ENCODE assay signal across 18 cellular contexts in genomic region chr14:91424813-91425719, GRCh38.
"Had no signal": no experiment of that assay in that cellular context is flagged by ENCODE, and none has a peak within 500 bp of the region (broad histone marks: within the 10 kb centered on the region; RNA-seq: fewer than 3 reads in every experiment).

No MANE protein-coding gene starts in this region.

- H3K36me3 ChIP-seq: esophagus muscularis mucosa, left ventricle myocardium inferior, neutrophil, transverse colon, vagina had no signal

- DNase-seq: activated CD4-positive, alpha-beta memory T cell treated with anti-CD3 and anti-CD28 coated beads for 36 hours; activated CD4-positive, alpha-beta T cell treated with anti-CD3 and anti-CD28 coated beads for 1 hour; activated effector memory CD4-positive, alpha-beta T cell treated with Interleukin-2 at 50 U/mL for 16 hours; activated T-cell treated with anti-CD3 and anti-CD28 coated beads, Interleukin-2, amount 50 U/mL, for 4 hours; amniotic stem cell; dorsolateral prefrontal cortex; kidney; left ventricle myocardium inferior; natural killer cell; stimulated activated CD4-positive, alpha-beta T cell treated with anti-CD3 and anti-CD28 coated beads, Interleukin-15, amount 100 ng/mL, for 24 hours; stimulated activated CD4-positive, alpha-beta T cell treated with anti-CD3 and anti-CD28 coated beads, Interleukin-4, amount 100 ng/mL, for 1 hour; stimulated activated naive CD4-positive, alpha-beta T cell; substantia nigra; T1000; transverse colon had no signal

- H3K9me3 ChIP-seq: esophagus muscularis mucosa, left ventricle myocardium inferior, neutrophil, transverse colon, vagina had no signal

- H3K4me3 ChIP-seq: dorsolateral prefrontal cortex, esophagus muscularis mucosa, left ventricle myocardium inferior, transverse colon, vagina had no signal

- H3K27me3 ChIP-seq: dorsolateral prefrontal cortex, esophagus muscularis mucosa, neutrophil, transverse colon, vagina had no signal

- H3K27ac ChIP-seq: dorsolateral prefrontal cortex, esophagus muscularis mucosa, left ventricle myocardium inferior, neutrophil, transverse colon, vagina had no signal

- H3K4me1 ChIP-seq: esophagus muscularis mucosa, left ventricle myocardium inferior, transverse colon, vagina had no signal
